18 cellular contexts compared by ENCODE assay signal in genomic region chr13:106187501-106187900, GRCh38.
"Had no signal": no experiment of that assay in that cellular context is flagged by ENCODE, and none has a peak within 500 bp of the region (broad histone marks: within the 10 kb centered on the region; RNA-seq: fewer than 3 reads in every experiment).

No MANE protein-coding gene starts in this region.

- H3K27ac ChIP-seq: adrenal gland, ascending aorta, brain microvascular endothelial cell, gastroesophageal sphincter, parathyroid adenoma, upper lobe of left lung had no signal

- H3K9me3 ChIP-seq: adrenal gland, ascending aorta, gastroesophageal sphincter, upper lobe of left lung had no signal

- H3K36me3 ChIP-seq: adrenal gland, ascending aorta, brain microvascular endothelial cell, gastroesophageal sphincter, upper lobe of left lung had no signal

- H3K4me3 ChIP-seq: adrenal gland, ascending aorta, gastroesophageal sphincter, upper lobe of left lung had no signal

- H3K4me1 ChIP-seq: adrenal gland, ascending aorta, gastroesophageal sphincter, parathyroid adenoma, upper lobe of left lung had no signal

- H3K9ac ChIP-seq: parathyroid adenoma had no signal

- DNase-seq: activated naive CD4-positive, alpha-beta T cell; activated T-cell treated with anti-CD3 and anti-CD28 coated beads, Interleukin-2, amount 50 U/mL, for 1 hour; adrenal gland; brain microvascular endothelial cell; caudate nucleus; dermis blood vessel endothelial cell; effector memory CD4-positive, alpha-beta T cell; head of caudate nucleus; hypothalamus; midbrain; natural killer cell; right cardiac atrium; stimulated activated CD4-positive, alpha-beta T cell treated with anti-CD3 and anti-CD28 coated beads, Interleukin-4, amount 100 ng/mL, for 24 hours; stimulated activated naive CD8-positive, alpha-beta T cell treated with anti-CD3 and anti-CD28 coated beads, Interleukin-15, Interleukin-2, amounts not matched to agents 100 U/mL and 50 U/mL, for 24 hours; upper lobe of left lung had no signal

- H3K27me3 ChIP-seq: adrenal gland, ascending aorta, brain microvascular endothelial cell, gastroesophageal sphincter, upper lobe of left lung had no signal
